1 cellular context compared by ENCODE assay signal in genomic region chr10:45470098-45471012, GRCh38.
A peak's percentile ranks its signal among the peaks of the same experiment; 100 is the strongest.
TF ChIP-seq lines count a peak whose summit lies in the region.

No MANE protein-coding gene starts in this region.

TF ChIP-seq in K562, 482 proteins besides CTCF, POLR2A, EP300 and RAD21 (continued from another document and continues in another):
- TF ChIP-seq BACH1 (tag; IDR thresholded peaks at IDR 0.05) (peak; percentile 81; the same call in 1 of the 2 replicates), RBM15 (IDR thresholded peaks at IDR 0.05; ENCODE audit: insufficient read depth, low read length) (no peak), JUN (IDR thresholded peaks at IDR 0.05; ENCODE audit: borderline replicate concordance, low read depth, low read length) (peak; percentile 93), JUN (CRISPR knock-in tag; IDR thresholded peaks at IDR 0.05; ENCODE audit: borderline replicate concordance) (no peak), ZNF143 (CRISPR knock-in tag; IDR thresholded peaks at IDR 0.05) (no peak), GTF2B (IDR thresholded peaks at IDR 0.05; ENCODE audit: extremely low read depth, insufficient read length) (no peak), ZFX (CRISPR knock-in tag; IDR thresholded peaks at IDR 0.05) (peak; percentile 84), ZKSCAN1 (IDR thresholded peaks at IDR 0.05; ENCODE audit: low read depth, low read length) (peak; percentile 81; the same call in 1 of the 2 replicates), FUS (optimal IDR thresholded peaks at IDR 0.05; ENCODE audit: low read depth, low read length) (no peak), CHCHD3 (CRISPR knock-in tag; IDR thresholded peaks at IDR 0.05) (no peak), MYNN (IDR thresholded peaks at IDR 0.05) (peak; percentile 89), MYNN (CRISPR knock-in tag; IDR thresholded peaks at IDR 0.05) (no peak), ATF4 (CRISPR knock-in tag; IDR thresholded peaks at IDR 0.05) (peak; percentile 83; the same call in 1 of the 2 replicates), NONO (IDR thresholded peaks at IDR 0.05; ENCODE audit: low read depth in 2 of 2, low read length in 1 of 2) (peak in 1 of 2 experiments; percentile 95; a peak in 2 of 4 replicates), PRPF4 (IDR thresholded peaks at IDR 0.05; ENCODE audit: insufficient read depth, low read depth, low read length, poor library complexity, severe bottlenecking) (no peak), MTA2 (IDR thresholded peaks at IDR 0.05; ENCODE audit: low read depth) (peak; percentile 100), ZNF830 (CRISPR knock-in tag; IDR thresholded peaks at IDR 0.05) (no peak), ZNF717 (CRISPR knock-in tag; IDR thresholded peaks at IDR 0.05) (no peak), SIX5 (IDR thresholded peaks at IDR 0.05; ENCODE audit: borderline replicate concordance in 1 of 2, insufficient read depth in 1 of 2, low read depth in 1 of 2, low read length in 2 of 2) (no peak), BCLAF1 (IDR thresholded peaks at IDR 0.05; ENCODE audit: borderline replicate concordance in 1 of 2, control insufficient read depth in 1 of 2, low read depth in 2 of 2, low read length in 1 of 2) (peak in 1 of 2 experiments; percentile 83; a peak in 1 of 4 replicates), HMGN3 (IDR thresholded peaks at IDR 0.05; ENCODE audit: borderline replicate concordance, extremely low read depth, insufficient read length, low read depth, low read length) (peak; percentile 90), SMARCB1 (IDR thresholded peaks at IDR 0.05; ENCODE audit: insufficient read length, low read depth) (peak; percentile 85), SRSF9 (IDR thresholded peaks at IDR 0.05; ENCODE audit: borderline replicate concordance, low read depth, low read length) (no peak), FOSL1 (tag; conservative IDR thresholded peaks at IDR 0.05) (peak; percentile 94), ZKSCAN8 (CRISPR knock-in tag; IDR thresholded peaks at IDR 0.05) (peak; percentile 89), RFX5 (IDR thresholded peaks at IDR 0.05; ENCODE audit: low read depth, low read length) (no peak), ZNF277 (CRISPR knock-in tag; IDR thresholded peaks at IDR 0.05; ENCODE audit: borderline replicate concordance) (no peak), TAF9B (IDR thresholded peaks at IDR 0.05; ENCODE audit: partially characterized antibody) (peak; percentile 80), SNIP1 (IDR thresholded peaks at IDR 0.05; ENCODE audit: low read depth) (no peak), CAMTA2 (CRISPR knock-in tag; conservative IDR thresholded peaks at IDR 0.05) (no peak), HDAC3 (IDR thresholded peaks at IDR 0.05; ENCODE audit: borderline replicate concordance, partially characterized antibody) (peak; percentile 98), DMBX1 (CRISPR knock-in tag; IDR thresholded peaks at IDR 0.05; ENCODE audit: borderline replicate concordance) (peak; percentile 52), NRF1 (conservative IDR thresholded peaks at IDR 0.05 in 1 of 2, IDR thresholded peaks at IDR 0.05 in 1 of 2) (peak; percentile 68 to 75), C11orf30 (IDR thresholded peaks at IDR 0.05; ENCODE audit: low read depth) (peak; percentile 38; the same call in 1 of the 2 replicates), TEAD2 (tag; IDR thresholded peaks at IDR 0.05) (0 out of 2 replicates have a peak, but pooled peaks have one; percentile 38), ASH1L (IDR thresholded peaks at IDR 0.05; ENCODE audit: borderline replicate concordance, low read depth, partially characterized antibody) (no peak), ZNF140 (CRISPR knock-in tag; IDR thresholded peaks at IDR 0.05) (no peak), SRSF3 (IDR thresholded peaks at IDR 0.05; ENCODE audit: insufficient read depth, low read length) (no peak), ZNF785 (CRISPR knock-in tag; IDR thresholded peaks at IDR 0.05) (no peak), NFIX (CRISPR knock-in tag; IDR thresholded peaks at IDR 0.05; ENCODE audit: low read depth) (no peak), STAT5A (IDR thresholded peaks at IDR 0.05; ENCODE audit: borderline replicate concordance, low read length) (peak; percentile 98), ZNF263 (CRISPR knock-in tag; IDR thresholded peaks at IDR 0.05; ENCODE audit: borderline replicate concordance) (peak; percentile 75), ZNF695 (CRISPR knock-in tag; IDR thresholded peaks at IDR 0.05) (no peak), ZNF766 (CRISPR knock-in tag; conservative IDR thresholded peaks at IDR 0.05) (peak; percentile 89), ZNF12 (CRISPR knock-in tag; IDR thresholded peaks at IDR 0.05) (no peak), HCFC1 (IDR thresholded peaks at IDR 0.05; ENCODE audit: low read depth, low read length) (no peak), PTTG1 (tag; IDR thresholded peaks at IDR 0.05; ENCODE audit: low read depth) (no peak), CBX8 (IDR thresholded peaks at IDR 0.05; ENCODE audit: borderline replicate concordance, extremely low read depth, low read depth, low read length, poor library complexity, severe bottlenecking) (no peak), ETS2 (tag; IDR thresholded peaks at IDR 0.05; ENCODE audit: borderline replicate concordance, poor library complexity, severe bottlenecking) (no peak), RFX7 (CRISPR knock-in tag; IDR thresholded peaks at IDR 0.05) (no peak), RAD51 (IDR thresholded peaks at IDR 0.05; ENCODE audit: borderline replicate concordance, low read depth) (peak; percentile 97), SRF (CRISPR knock-in tag; IDR thresholded peaks at IDR 0.05) (peak; percentile 2 to 63; a peak in 1 of 4 replicates), TOE1 (IDR thresholded peaks at IDR 0.05; ENCODE audit: borderline replicate concordance) (peak; percentile 97), TOE1 (CRISPR knock-in tag; IDR thresholded peaks at IDR 0.05; ENCODE audit: borderline replicate concordance, low read depth) (no peak), HMG20A (CRISPR knock-in tag; conservative IDR thresholded peaks at IDR 0.05) (no peak; the same call in 1 of the 2 replicates), ZNF436 (CRISPR knock-in tag; IDR thresholded peaks at IDR 0.05) (no peak), HOXB6 (CRISPR knock-in tag; IDR thresholded peaks at IDR 0.05; ENCODE audit: borderline replicate concordance) (no peak), GABPB1 (CRISPR knock-in tag; IDR thresholded peaks at IDR 0.05) (peak; percentile 43; the same call in 1 of the 2 replicates)
- TF ChIP-seq, protein P1, sequence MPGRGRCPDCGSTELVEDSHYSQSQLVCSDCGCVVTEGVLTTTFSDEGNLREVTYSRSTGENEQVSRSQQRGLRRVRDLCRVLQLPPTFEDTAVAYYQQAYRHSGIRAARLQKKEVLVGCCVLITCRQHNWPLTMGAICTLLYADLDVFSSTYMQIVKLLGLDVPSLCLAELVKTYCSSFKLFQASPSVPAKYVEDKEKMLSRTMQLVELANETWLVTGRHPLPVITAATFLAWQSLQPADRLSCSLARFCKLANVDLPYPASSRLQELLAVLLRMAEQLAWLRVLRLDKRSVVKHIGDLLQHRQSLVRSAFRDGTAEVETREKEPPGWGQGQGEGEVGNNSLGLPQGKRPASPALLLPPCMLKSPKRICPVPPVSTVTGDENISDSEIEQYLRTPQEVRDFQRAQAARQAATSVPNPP (IDR thresholded peaks at IDR 0.05; ENCODE audit: borderline replicate concordance, insufficient read depth, insufficient read length): no peak
- TF ChIP-seq, protein P2, sequence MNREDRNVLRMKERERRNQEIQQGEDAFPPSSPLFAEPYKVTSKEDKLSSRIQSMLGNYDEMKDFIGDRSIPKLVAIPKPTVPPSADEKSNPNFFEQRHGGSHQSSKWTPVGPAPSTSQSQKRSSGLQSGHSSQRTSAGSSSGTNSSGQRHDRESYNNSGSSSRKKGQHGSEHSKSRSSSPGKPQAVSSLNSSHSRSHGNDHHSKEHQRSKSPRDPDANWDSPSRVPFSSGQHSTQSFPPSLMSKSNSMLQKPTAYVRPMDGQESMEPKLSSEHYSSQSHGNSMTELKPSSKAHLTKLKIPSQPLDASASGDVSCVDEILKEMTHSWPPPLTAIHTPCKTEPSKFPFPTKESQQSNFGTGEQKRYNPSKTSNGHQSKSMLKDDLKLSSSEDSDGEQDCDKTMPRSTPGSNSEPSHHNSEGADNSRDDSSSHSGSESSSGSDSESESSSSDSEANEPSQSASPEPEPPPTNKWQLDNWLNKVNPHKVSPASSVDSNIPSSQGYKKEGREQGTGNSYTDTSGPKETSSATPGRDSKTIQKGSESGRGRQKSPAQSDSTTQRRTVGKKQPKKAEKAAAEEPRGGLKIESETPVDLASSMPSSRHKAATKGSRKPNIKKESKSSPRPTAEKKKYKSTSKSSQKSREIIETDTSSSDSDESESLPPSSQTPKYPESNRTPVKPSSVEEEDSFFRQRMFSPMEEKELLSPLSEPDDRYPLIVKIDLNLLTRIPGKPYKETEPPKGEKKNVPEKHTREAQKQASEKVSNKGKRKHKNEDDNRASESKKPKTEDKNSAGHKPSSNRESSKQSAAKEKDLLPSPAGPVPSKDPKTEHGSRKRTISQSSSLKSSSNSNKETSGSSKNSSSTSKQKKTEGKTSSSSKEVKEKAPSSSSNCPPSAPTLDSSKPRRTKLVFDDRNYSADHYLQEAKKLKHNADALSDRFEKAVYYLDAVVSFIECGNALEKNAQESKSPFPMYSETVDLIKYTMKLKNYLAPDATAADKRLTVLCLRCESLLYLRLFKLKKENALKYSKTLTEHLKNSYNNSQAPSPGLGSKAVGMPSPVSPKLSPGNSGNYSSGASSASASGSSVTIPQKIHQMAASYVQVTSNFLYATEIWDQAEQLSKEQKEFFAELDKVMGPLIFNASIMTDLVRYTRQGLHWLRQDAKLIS (CRISPR knock-in tag; IDR thresholded peaks at IDR 0.05): 0 out of 2 replicates have a peak, but pooled peaks have one; percentile 57
- TF ChIP-seq, protein P3, sequence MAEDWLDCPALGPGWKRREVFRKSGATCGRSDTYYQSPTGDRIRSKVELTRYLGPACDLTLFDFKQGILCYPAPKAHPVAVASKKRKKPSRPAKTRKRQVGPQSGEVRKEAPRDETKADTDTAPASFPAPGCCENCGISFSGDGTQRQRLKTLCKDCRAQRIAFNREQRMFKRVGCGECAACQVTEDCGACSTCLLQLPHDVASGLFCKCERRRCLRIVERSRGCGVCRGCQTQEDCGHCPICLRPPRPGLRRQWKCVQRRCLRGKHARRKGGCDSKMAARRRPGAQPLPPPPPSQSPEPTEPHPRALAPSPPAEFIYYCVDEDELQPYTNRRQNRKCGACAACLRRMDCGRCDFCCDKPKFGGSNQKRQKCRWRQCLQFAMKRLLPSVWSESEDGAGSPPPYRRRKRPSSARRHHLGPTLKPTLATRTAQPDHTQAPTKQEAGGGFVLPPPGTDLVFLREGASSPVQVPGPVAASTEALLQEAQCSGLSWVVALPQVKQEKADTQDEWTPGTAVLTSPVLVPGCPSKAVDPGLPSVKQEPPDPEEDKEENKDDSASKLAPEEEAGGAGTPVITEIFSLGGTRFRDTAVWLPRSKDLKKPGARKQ (CRISPR knock-in tag; IDR thresholded peaks at IDR 0.05): no peak
- TF ChIP-seq, protein P4, sequence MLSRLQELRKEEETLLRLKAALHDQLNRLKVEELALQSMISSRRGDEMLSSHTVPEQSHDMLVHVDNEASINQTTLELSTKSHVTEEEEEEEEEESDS (CRISPR knock-in tag; IDR thresholded peaks at IDR 0.05): no peak
- TF ChIP-seq, protein P5, sequence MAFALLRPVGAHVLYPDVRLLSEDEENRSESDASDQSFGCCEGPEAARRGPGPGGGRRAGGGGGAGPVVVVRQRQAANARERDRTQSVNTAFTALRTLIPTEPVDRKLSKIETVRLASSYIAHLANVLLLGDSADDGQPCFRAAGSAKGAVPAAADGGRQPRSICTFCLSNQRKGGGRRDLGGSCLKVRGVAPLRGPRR (CRISPR knock-in tag; IDR thresholded peaks at IDR 0.05): peak; percentile 76; the same call in 1 of the 2 replicates
